In genomic region chr12:42325326-42325775, GRCh38 we compare ENCODE assay signal across 8 cellular contexts. TPM values are rescaled to one million over a fixed set of nuclear protein-coding genes. Genes with fewer than 3 reads are reported as not detected.
DNase-seq lines count a peak whose midpoint lies in the region; ATAC-seq, FAIRE-seq and TF ChIP-seq lines count a peak whose summit lies in the region.

No MANE protein-coding gene starts in this region.

- H2AFZ ChIP-seq in mammary epithelial cell (ENCODE audit: low read depth, low read length) = peak overlapping the region; percentile 98

- no peaks in the 10 kb centered on the region for H3K27me3 Mint-ChIP-seq in mesothelial cell of epicardium (ENCODE audit: low read depth)

- H3K79me2 ChIP-seq in mammary epithelial cell (ENCODE audit: insufficient read depth, low read length) = peaks cover 58% of the 10 kb centered on the region

- peak overlapping the region; percentile 85 for H3K4me2 ChIP-seq in mammary epithelial cell (ENCODE audit: insufficient read depth, low read depth, low read length)

- H3K36me3 ChIP-seq in heart left ventricle = peaks cover 0 to 34% (median 20%) of the 10 kb centered on the region in 9 donors
- peaks cover 2% of the 10 kb centered on the region for H3K36me3 ChIP-seq in mammary epithelial cell (ENCODE audit: insufficient read depth, low read length)

- FAIRE-seq in urothelium cell line (lab: Jason Lieb, UNC) = no peak

- H3K9me3 ChIP-seq in heart left ventricle = no peaks in the 10 kb centered on the region
- H3K9me3 ChIP-seq in mammary epithelial cell (replicated peaks; ENCODE audit: insufficient read depth, low read length) = no peaks in the 10 kb centered on the region

- H3K4me1 Mint-ChIP-seq in mesothelial cell of epicardium = peaks cover 25% of the 10 kb centered on the region

- TF ChIP-seq POLR2A in heart left ventricle (IDR thresholded peaks at IDR 0.05) = no peak

- BruUV-seq in mammary epithelial cell (replicated peaks; lab: Mats Ljungman, UMichigan) = TSS peak; percentile 67

- DNase-seq in heart left ventricle = no peak
- no peak for DNase-seq in Right ventricle myocardium superior
- DNase-seq in mammary epithelial cell = no peak
- DNase-seq in mesothelial cell of epicardium (ENCODE audit: low spot score in 2 of 2, unreplicated experiment in 2 of 2) = no peak
- peak; percentile 8 for DNase-seq in urothelium cell line (ENCODE audit: low spot score)
- no peak for DNase-seq in DMS79 treated with DMSO at 0.1 percent for 48 hours (lab: John Stamatoyannopoulos, UW)
- no peak for DNase-seq in ecto neural progenitor cell (ENCODE audit: low spot score)
- no peak for DNase-seq in stimulated activated CD4-positive, alpha-beta T cell treated with anti-CD3 and anti-CD28 coated beads, Interleukin-4, amount 100 ng/mL, for 24 hours

- H3K36me3 Mint-ChIP-seq in mesothelial cell of epicardium = peaks cover 12% of the 10 kb centered on the region

- H3K27ac ChIP-seq in heart left ventricle (peak overlapping the region; percentile 43 to 90 (median 82)), mammary epithelial cell (ENCODE audit: insufficient read depth, low read depth, low read length) (peak overlapping the region; percentile 88)

- H3K27me3 ChIP-seq in heart left ventricle = no peaks in the 10 kb centered on the region
- no peaks in the 10 kb centered on the region for H3K27me3 ChIP-seq in mammary epithelial cell (ENCODE audit: insufficient read depth, low read length)

- CTCF ChIA-PET in mammary epithelial cell (lab: Charles Lee; ENCODE audit: low non-redundant PET) = no interaction called here

- intact Hi-C loops in heart left ventricle (cut with DNase I) (loop anchor here in 8 of 10 donors (5.0 to 10.0 kb wide), 3 partner anchors 88 to 183 kb away; partner anchors contain the start of genes YAF2 (in 6 of the 8) and GXYLT1 (in 3 of the 8)), Right ventricle myocardium superior (cut with DNase I) (loop anchor here (5.0 to 10.0 kb wide), 2 partner anchors 91 to 193 kb away; partner anchors contain the start of gene YAF2), mammary epithelial cell (cut with micrococcal nuclease) (loop anchor here (5.0 to 10.0 kb wide), 2 partner anchors 183 to 1009 kb away; partner anchors contain the start of gene GXYLT1)

- H4K20me1 ChIP-seq in mammary epithelial cell (ENCODE audit: insufficient read depth, low read length) = no peaks in the 10 kb centered on the region

- H3K4me3 ChIP-seq in heart left ventricle (peak overlapping the region; percentile 47 to 96 (median 76)), mammary epithelial cell (replicated peaks in 1 of 3; ENCODE audit: insufficient read depth in 1 of 3, low read depth in 2 of 3, low read length in 3 of 3) (peak overlapping the region; percentile 64 to 88 (median 77))

- ATAC-seq in heart left ventricle (no peak), Right ventricle myocardium superior (ENCODE audit: poor library complexity) (no peak)

- WGBS in heart left ventricle, 4 donors = 33 to 42% (median 39%) methylated on average over 11 of the region's 11 CpGs
- 5% methylated on average over 11 of the region's 11 CpGs for WGBS in mammary epithelial cell (ENCODE audit: low coverage, missing lambda C conversion rate)

- peak overlapping the region; percentile 94 for H3K9ac ChIP-seq in mammary epithelial cell (ENCODE audit: insufficient read depth, low read length)

- H3K4me1 ChIP-seq in heart left ventricle = peaks cover 4 to 38% (median 25%) of the 10 kb centered on the region in 12 donors
- H3K4me1 ChIP-seq in mammary epithelial cell (ENCODE audit: insufficient read depth, low read length) = peaks cover 13% of the 10 kb centered on the region

- in situ Hi-C loops in mammary epithelial cell (cut with MboI; ENCODE audit: low sequenced_read_pairs in 2 of 2) = loop anchor here (5.0 kb wide), 1 partner anchor 193 kb away; no protein-coding TSS in a partner anchor

- peak overlapping the region; percentile 98 for H3K4me3 Mint-ChIP-seq in mesothelial cell of epicardium

- dilution Hi-C loops in mammary epithelial cell (cut with HindIII; ENCODE audit: low sequenced_read_pairs) = loop anchor here (5.0 kb wide), 1 partner anchor 93 kb away; no protein-coding TSS in a partner anchor

- peak overlapping the region; percentile 99 for H3K27ac Mint-ChIP-seq in mesothelial cell of epicardium

- H3K9me3 Mint-ChIP-seq in mesothelial cell of epicardium = no peaks in the 10 kb centered on the region

- no peak for TF ChIP-seq CTCF in heart left ventricle (IDR thresholded peaks at IDR 0.05)
- no peak for TF ChIP-seq CTCF in mammary epithelial cell (conservative IDR thresholded peaks at IDR 0.05 in 1 of 2, IDR thresholded peaks at IDR 0.05 in 1 of 2; ENCODE audit: extremely low read depth in 1 of 2, insufficient read depth in 1 of 2, low read depth in 1 of 2, low read length in 2 of 2)
- no peak for TF ChIP-seq CTCF in mesothelial cell of epicardium (IDR thresholded peaks at IDR 0.05; ENCODE audit: unreplicated experiment)

RNA-seq across cellular contexts. Expression of gene ZCRB1, which starts 0.5 kb away (rescaled TPM):
- 10 to 100 TPM; 30.8 to 69.0 (median 56.2) TPM for total RNA-seq in heart left ventricle
- 10 to 100 TPM; 28.1 to 41.2 TPM for polyA plus RNA-seq in heart left ventricle
- 59.0 TPM for total RNA-seq in Right ventricle myocardium superior
- 10 to 100 TPM; 24.5 to 49.0 TPM for total RNA-seq in mammary epithelial cell
- 23.3 TPM for polyA plus RNA-seq in mammary epithelial cell
- 1.3 TPM for polyA minus RNA-seq in mammary epithelial cell
- total RNA-seq in mesothelial cell of epicardium = 53.2 to 60.3 TPM (median 54.3 TPM) in 3 replicates

RNA-seq across cellular contexts. Expression of gene PPHLN1, which starts 0.6 kb away (rescaled TPM):
- total RNA-seq in heart left ventricle (10 to 100 TPM; 25.5 to 41.1 (median 35.6) TPM), Right ventricle myocardium superior (23.3 TPM), mammary epithelial cell (10 to 100 TPM; 64.2 to 74.3 TPM), mesothelial cell of epicardium (74.9 to 88.3 TPM (median 79.9 TPM) in 3 replicates)
- polyA plus RNA-seq in heart left ventricle (10 to 100 TPM; 21.4 to 35.6 TPM), mammary epithelial cell (53.3 TPM)
- 55.7 TPM for polyA minus RNA-seq in mammary epithelial cell
